7 cellular contexts compared by ENCODE assay signal in genomic region chr17:47850373-47850691, GRCh38. TPM values are rescaled to one million over a fixed set of nuclear protein-coding genes. Genes with fewer than 3 reads are reported as not detected.
DNase-seq lines count a peak whose midpoint lies in the region; ATAC-seq lines count a peak whose summit lies in the region.
"Had no signal": no experiment of that assay in that cellular context is flagged by ENCODE, and none has a peak within 500 bp of the region (broad histone marks: within the 10 kb centered on the region; RNA-seq: fewer than 3 reads in every experiment).

No MANE protein-coding gene starts in this region.

- H2AK5ac ChIP-seq in mesenchymal stem cell (ENCODE audit: low read length, severe bottlenecking): no peak overlapping the region

- DNase-seq in DMS53 (lab: John Stamatoyannopoulos, UW) (peak; percentile 69), mesenchymal stem cell (no peak), NCI-H2029 (lab: John Stamatoyannopoulos, UW) (no peak)
- no peak for DNase-seq in activated CD8-positive, alpha-beta T cell treated with anti-CD3 and anti-CD28 coated beads, Interleukin-2, amount 10 ng/mL, durations not matched to agents 7 days and 5 days
- no peak for DNase-seq in activated CD4-positive, alpha-beta T cell treated with anti-CD3 and anti-CD28 coated beads, Interleukin-2, amount 50 U/mL, for 4 hours
- DNase-seq: cerebellar nuclear complex had no signal

- H2BK15ac ChIP-seq in mesenchymal stem cell (ENCODE audit: low read depth, poor library complexity, severe bottlenecking): no peak overlapping the region

- H3K27me3 Mint-ChIP-seq in activated CD8-positive, alpha-beta T cell treated with anti-CD3 and anti-CD28 coated beads, Interleukin-2, amount 10 ng/mL, durations not matched to agents 7 days and 5 days (ENCODE audit: low read depth): peaks cover 83% of the 10 kb centered on the region

- no peak overlapping the region for H3K27ac Mint-ChIP-seq in activated CD8-positive, alpha-beta T cell treated with anti-CD3 and anti-CD28 coated beads, Interleukin-2, amount 10 ng/mL, durations not matched to agents 7 days and 5 days

- POLR2A ChIA-PET in activated CD8-positive, alpha-beta T cell treated with anti-CD3 and anti-CD28 coated beads, Interleukin-2, amount 10 ng/mL, durations not matched to agents 7 days and 5 days (lab: Charles Lee): no interaction called here

- no peak overlapping the region for H2BK12ac ChIP-seq in mesenchymal stem cell (ENCODE audit: low read length in 2 of 2)

- H3K4me3 Mint-ChIP-seq in activated CD8-positive, alpha-beta T cell treated with anti-CD3 and anti-CD28 coated beads, Interleukin-2, amount 10 ng/mL, durations not matched to agents 7 days and 5 days: peak overlapping the region; percentile 27

- peaks cover 92 to 95% of the 10 kb centered on the region in 2 experiments for H3K27me3 ChIP-seq in mesenchymal stem cell (ENCODE audit: control insufficient read depth in 1 of 2, insufficient read depth in 1 of 2, low read length in 2 of 2)

- H3K36me3 Mint-ChIP-seq in activated CD8-positive, alpha-beta T cell treated with anti-CD3 and anti-CD28 coated beads, Interleukin-2, amount 10 ng/mL, durations not matched to agents 7 days and 5 days (ENCODE audit: low read depth): no peaks in the 10 kb centered on the region

- peaks cover 19% of the 10 kb centered on the region for H3K4me1 Mint-ChIP-seq in activated CD8-positive, alpha-beta T cell treated with anti-CD3 and anti-CD28 coated beads, Interleukin-2, amount 10 ng/mL, durations not matched to agents 7 days and 5 days (ENCODE audit: low read depth)

- H4K8ac ChIP-seq in mesenchymal stem cell (ENCODE audit: low read length): no peak overlapping the region

- 20% methylated on average over 9 of the region's 9 CpGs for WGBS in mesenchymal stem cell

- H3K27ac ChIP-seq in mesenchymal stem cell (ENCODE audit: low read length, poor library complexity, severe bottlenecking): no peak overlapping the region

- H3K14ac ChIP-seq in mesenchymal stem cell (ENCODE audit: low read length in 2 of 2): no peak overlapping the region

- H3K4me3 ChIP-seq in mesenchymal stem cell (ENCODE audit: insufficient read depth in 1 of 2, low read depth in 1 of 2, low read length in 2 of 2): peak overlapping the region in 1 of 2 experiments; percentile 61

- H3K36me3 ChIP-seq in mesenchymal stem cell (ENCODE audit: control insufficient read depth in 1 of 2, insufficient read depth in 2 of 2, low read depth in 1 of 2, low read length in 2 of 2): no peaks in the 10 kb centered on the region

- H3K9me3 Mint-ChIP-seq in activated CD8-positive, alpha-beta T cell treated with anti-CD3 and anti-CD28 coated beads, Interleukin-2, amount 10 ng/mL, durations not matched to agents 7 days and 5 days (ENCODE audit: insufficient read depth): no peaks in the 10 kb centered on the region

- H3K23ac ChIP-seq in mesenchymal stem cell (ENCODE audit: low read length in 2 of 2): no peak overlapping the region

- no peak overlapping the region for H3K18ac ChIP-seq in mesenchymal stem cell (ENCODE audit: low read depth in 1 of 2, low read length in 2 of 2)

- H2BK120ac ChIP-seq in mesenchymal stem cell (ENCODE audit: low read depth, low read length): no peak overlapping the region

- no peak for ATAC-seq in activated CD8-positive, alpha-beta T cell treated with anti-CD3 and anti-CD28 coated beads, Interleukin-2, amount 10 ng/mL, durations not matched to agents 7 days and 5 days
- ATAC-seq in HG02588 (IDR thresholded peaks at IDR 0.05; ENCODE audit: unreplicated experiment): no peak

- CTCF ChIA-PET in activated CD8-positive, alpha-beta T cell treated with anti-CD3 and anti-CD28 coated beads, Interleukin-2, amount 10 ng/mL, durations not matched to agents 7 days and 5 days (lab: Charles Lee): interaction anchor here (0.5 to 18.7 kb wide), 2 partner anchors 37 to 85 kb away, joined by 3 to 538 read pairs; partner anchors contain the start of gene SP2

- H4K91ac ChIP-seq in mesenchymal stem cell (ENCODE audit: low read length): no peak overlapping the region

- H3K9ac ChIP-seq in mesenchymal stem cell (ENCODE audit: low read length): peak overlapping the region; percentile 32

- H3K4ac ChIP-seq in mesenchymal stem cell (ENCODE audit: low read depth in 1 of 2, low read length in 2 of 2): no peak overlapping the region

- no peaks in the 10 kb centered on the region for H3K79me1 ChIP-seq in mesenchymal stem cell (replicated peaks; ENCODE audit: low read length, poor library complexity, severe bottlenecking)

- H3K4me1 ChIP-seq in mesenchymal stem cell (ENCODE audit: control insufficient read depth, insufficient read depth, low read depth, low read length): peaks cover 12% of the 10 kb centered on the region

- no peak overlapping the region for H2AFZ ChIP-seq in mesenchymal stem cell (ENCODE audit: low read depth, low read length)

- peak overlapping the region; percentile 78 for H3K4me2 ChIP-seq in mesenchymal stem cell (ENCODE audit: low read length, poor library complexity, severe bottlenecking)

- no peak overlapping the region for H2BK5ac ChIP-seq in mesenchymal stem cell (ENCODE audit: low read depth, low read length, poor library complexity, severe bottlenecking)

- no peaks in the 10 kb centered on the region for H3K9me3 ChIP-seq in mesenchymal stem cell (ENCODE audit: control insufficient read depth, low read length)

RNA-seq across cellular contexts. Expression of gene SP6, which starts 0.6 kb away (rescaled TPM):
- under 1 TPM in 1 of 2 experiments, not detected in 1; 0.05 TPM for total RNA-seq in activated CD8-positive, alpha-beta T cell treated with anti-CD3 and anti-CD28 coated beads, Interleukin-2, amount 10 ng/mL, durations not matched to agents 7 days and 5 days
- 0.01 TPM for polyA plus RNA-seq in mesenchymal stem cell (2013, experiment 1 of 2)
- polyA plus RNA-seq in mesenchymal stem cell (2013, experiment 2 of 2): 0.03 TPM

RNA-seq across cellular contexts. Expression of gene SCRN2, which starts 9.3 kb away (rescaled TPM):
- 10 to 100 TPM; 24.1 to 24.8 TPM for total RNA-seq in activated CD8-positive, alpha-beta T cell treated with anti-CD3 and anti-CD28 coated beads, Interleukin-2, amount 10 ng/mL, durations not matched to agents 7 days and 5 days
- 20.3 TPM for polyA plus RNA-seq in mesenchymal stem cell (2013, experiment 1 of 2)
- polyA plus RNA-seq in mesenchymal stem cell (2013, experiment 2 of 2): 18.3 TPM

RNA-seq across cellular contexts. Expression of gene LRRC46, which starts 18.9 kb away (rescaled TPM):
- under 1 TPM; 0.82 to 0.97 TPM for total RNA-seq in activated CD8-positive, alpha-beta T cell treated with anti-CD3 and anti-CD28 coated beads, Interleukin-2, amount 10 ng/mL, durations not matched to agents 7 days and 5 days
- 0.30 TPM for polyA plus RNA-seq in mesenchymal stem cell (2013, experiment 1 of 2)
- polyA plus RNA-seq in mesenchymal stem cell (2013, experiment 2 of 2): 0.36 TPM

RNA-seq across cellular contexts. Expression of gene MRPL10, which starts 19.0 kb away (rescaled TPM):
- total RNA-seq in activated CD8-positive, alpha-beta T cell treated with anti-CD3 and anti-CD28 coated beads, Interleukin-2, amount 10 ng/mL, durations not matched to agents 7 days and 5 days: 10 to 100 TPM; 37.9 to 41.6 TPM
- polyA plus RNA-seq in mesenchymal stem cell (2013, experiment 1 of 2): 46.1 TPM
- polyA plus RNA-seq in mesenchymal stem cell (2013, experiment 2 of 2): 47.7 TPM

RNA-seq across cellular contexts. Expression of gene OSBPL7, which starts 28.7 kb away (rescaled TPM):
- total RNA-seq in activated CD8-positive, alpha-beta T cell treated with anti-CD3 and anti-CD28 coated beads, Interleukin-2, amount 10 ng/mL, durations not matched to agents 7 days and 5 days: 10 to 100 TPM; 33.0 to 33.6 TPM
- polyA plus RNA-seq in mesenchymal stem cell (2013, experiment 1 of 2): 6.5 TPM
- 5.9 TPM for polyA plus RNA-seq in mesenchymal stem cell (2013, experiment 2 of 2)
